In genomic region chr11:101848262-101848661, GRCh38 we compare ENCODE assay signal across 10 cellular contexts.
DNase-seq lines count a peak whose midpoint lies in the region; ATAC-seq and TF ChIP-seq lines count a peak whose summit lies in the region.
"Had no signal": no experiment of that assay in that cellular context is flagged by ENCODE, and none has a peak within 500 bp of the region (broad histone marks: within the 10 kb centered on the region; RNA-seq: fewer than 3 reads in every experiment).

No MANE protein-coding gene starts in this region.

- H4K20me1 ChIP-seq in MM.1S (ENCODE audit: insufficient read depth, low read length) (no peaks in the 10 kb centered on the region), neural progenitor cell (ENCODE audit: low read depth) (no peaks in the 10 kb centered on the region)

- H3K79me2 ChIP-seq in MM.1S (ENCODE audit: low read length) = no peaks in the 10 kb centered on the region
- no peaks in the 10 kb centered on the region for H3K79me2 ChIP-seq in neural progenitor cell (ENCODE audit: low read depth)

- H3K4me1 ChIP-seq in MM.1S (ENCODE audit: low read length) = no peaks in the 10 kb centered on the region
- no peaks in the 10 kb centered on the region for H3K4me1 ChIP-seq in neural progenitor cell

- H3K36me3 Mint-ChIP-seq in neural progenitor cell = no peaks in the 10 kb centered on the region
- no peaks in the 10 kb centered on the region for H3K36me3 Mint-ChIP-seq in activated T-helper 17 cell treated with anti-CD3 and anti-CD28 coated beads, Interleukin-2, amount 50 U/mL, for 72 hours (ENCODE audit: low read depth)

- H3K4me3 ChIP-seq in MM.1S (ENCODE audit: low read length) (no peak overlapping the region), neural progenitor cell (no peak overlapping the region)

- H3K9me3 Mint-ChIP-seq in neural progenitor cell = peaks cover 3% of the 10 kb centered on the region
- H3K9me3 Mint-ChIP-seq in activated T-helper 17 cell treated with anti-CD3 and anti-CD28 coated beads, Interleukin-2, amount 50 U/mL, for 72 hours = no peaks in the 10 kb centered on the region
- H3K9me3 Mint-ChIP-seq: dendritic cell treated with granulocyte-macrophage colony-stimulating factor and Interleukin-4, amounts not matched to agents 40 ng/mL and 50 ng/mL, for 4 days had no signal

- no peak overlapping the region for H2AFZ ChIP-seq in MM.1S (ENCODE audit: low read length)
- H2AFZ ChIP-seq in neural progenitor cell (replicated peaks) = no peak overlapping the region

- DNase-seq in ELR (ENCODE audit: low read depth) (peak; percentile 58), MM.1S (peak; percentile 38), dermis microvascular lymphatic vessel endothelial cell (ENCODE audit: low read depth in 2 of 2) (peak; percentile 27 to 40), neural progenitor cell (ENCODE audit: low spot score) (peak; percentile 20), NCI-H2227 treated with DMSO at 0.1 percent for 48 hours (lab: John Stamatoyannopoulos, UW) (no peak)
- DNase-seq: activated CD4-positive, alpha-beta T cell treated with anti-CD3 and anti-CD28 coated beads, Interleukin-2, amount 50 U/mL, for 1 hour had no signal

- no peaks in the 10 kb centered on the region for H3K4me1 Mint-ChIP-seq in neural progenitor cell
- H3K4me1 Mint-ChIP-seq in activated T-helper 17 cell treated with anti-CD3 and anti-CD28 coated beads, Interleukin-2, amount 50 U/mL, for 72 hours = no peaks in the 10 kb centered on the region

- no peak overlapping the region for H3K27ac ChIP-seq in MM.1S (ENCODE audit: low read length)
- no peak overlapping the region for H3K27ac ChIP-seq in neural progenitor cell

- peak; percentile 40 for TF ChIP-seq CTCF in MM.1S (IDR thresholded peaks at IDR 0.05; ENCODE audit: low read length)
- TF ChIP-seq CTCF in neural progenitor cell (IDR thresholded peaks at IDR 0.05) = peak; percentile 61

- H3K27me3 ChIP-seq in MM.1S (replicated peaks; ENCODE audit: insufficient read depth, low read length) = no peaks in the 10 kb centered on the region
- H3K27me3 ChIP-seq in neural progenitor cell = no peaks in the 10 kb centered on the region

- H3K9me3 ChIP-seq in MM.1S (replicated peaks; ENCODE audit: insufficient read depth, low read length) = no peaks in the 10 kb centered on the region
- H3K9me3 ChIP-seq in neural progenitor cell (ENCODE audit: low read depth) = no peaks in the 10 kb centered on the region

- H3K36me3 ChIP-seq in MM.1S (replicated peaks; ENCODE audit: insufficient read depth, low read length) = no peaks in the 10 kb centered on the region
- no peaks in the 10 kb centered on the region for H3K36me3 ChIP-seq in neural progenitor cell

- no peaks in the 10 kb centered on the region for H3K9me2 ChIP-seq in MM.1S (replicated peaks; ENCODE audit: insufficient read depth, low read length)

- peaks cover 2% of the 10 kb centered on the region for H3K27me3 Mint-ChIP-seq in neural progenitor cell (ENCODE audit: insufficient read depth, low read depth)
- H3K27me3 Mint-ChIP-seq in activated T-helper 17 cell treated with anti-CD3 and anti-CD28 coated beads, Interleukin-2, amount 50 U/mL, for 72 hours = peaks cover 8% of the 10 kb centered on the region
- H3K27me3 Mint-ChIP-seq: dendritic cell treated with granulocyte-macrophage colony-stimulating factor and Interleukin-4, amounts not matched to agents 40 ng/mL and 50 ng/mL, for 4 days had no signal

- no peak overlapping the region for H3K27ac Mint-ChIP-seq in neural progenitor cell
- no peak overlapping the region for H3K27ac Mint-ChIP-seq in activated T-helper 17 cell treated with anti-CD3 and anti-CD28 coated beads, Interleukin-2, amount 50 U/mL, for 72 hours
- H3K27ac Mint-ChIP-seq: dendritic cell treated with granulocyte-macrophage colony-stimulating factor and Interleukin-4, amounts not matched to agents 40 ng/mL and 50 ng/mL, for 4 days had no signal

- H3K9ac ChIP-seq in MM.1S (ENCODE audit: low read length) = no peak overlapping the region
- no peak overlapping the region for H3K9ac ChIP-seq in neural progenitor cell

- no peak overlapping the region for H3K4me2 ChIP-seq in MM.1S (ENCODE audit: low read depth, low read length)
- H3K4me2 ChIP-seq in neural progenitor cell = no peak overlapping the region

- no peak overlapping the region for H3K4me3 Mint-ChIP-seq in neural progenitor cell
- no peak overlapping the region for H3K4me3 Mint-ChIP-seq in activated T-helper 17 cell treated with anti-CD3 and anti-CD28 coated beads, Interleukin-2, amount 50 U/mL, for 72 hours
- H3K4me3 Mint-ChIP-seq: dendritic cell treated with granulocyte-macrophage colony-stimulating factor and Interleukin-4, amounts not matched to agents 40 ng/mL and 50 ng/mL, for 4 days had no signal

- ATAC-seq in GM21619 (IDR thresholded peaks at IDR 0.05; ENCODE audit: unreplicated experiment) (no peak), GM18861 (IDR thresholded peaks at IDR 0.05; ENCODE audit: unreplicated experiment) (no peak)
- no peak for ATAC-seq in activated T-helper 17 cell treated with anti-CD3 and anti-CD28 coated beads, Interleukin-2, amount 50 U/mL, for 72 hours (replicated peaks)

- no peaks in the 10 kb centered on the region for H3F3A ChIP-seq in MM.1S (ENCODE audit: insufficient read depth, low read length)
- H3F3A ChIP-seq in neural progenitor cell (ENCODE audit: low read depth) = no peaks in the 10 kb centered on the region
